1 cellular context compared by ENCODE assay signal in genomic region chr17:58756246-58757161, GRCh38.
TF ChIP-seq lines count a peak whose summit lies in the region.

No MANE protein-coding gene starts in this region.

TF ChIP-seq in H1, 55 proteins besides CTCF, POLR2A, EP300 and RAD21 (continued from another document):
- no peak for TF ChIP-seq TBP (IDR thresholded peaks at IDR 0.05; ENCODE audit: low read depth, low read length)
- no peak for TF ChIP-seq CBX8 (IDR thresholded peaks at IDR 0.05; ENCODE audit: borderline replicate concordance, low read depth, low read length)
- TF ChIP-seq NANOG (IDR thresholded peaks at IDR 0.05; ENCODE audit: insufficient read depth, low read depth, low read length, poor library complexity, severe bottlenecking), result no peak
- TF ChIP-seq CTBP2 (IDR thresholded peaks at IDR 0.05; ENCODE audit: borderline replicate concordance, insufficient read depth, insufficient read length, low read length), result no peak
- no peak for TF ChIP-seq SP1 (IDR thresholded peaks at IDR 0.05; ENCODE audit: low read depth, low read length)
- no peak for TF ChIP-seq FOSL1 (IDR thresholded peaks at IDR 0.05; ENCODE audit: insufficient read depth, low read depth, low read length)
- peak; percentile 42; the same call in 1 of the 2 replicates for TF ChIP-seq RBBP5 (IDR thresholded peaks at IDR 0.05; ENCODE audit: borderline replicate concordance, low read depth, low read length)
- no peak for TF ChIP-seq ATF3 (IDR thresholded peaks at IDR 0.05; ENCODE audit: insufficient read depth, low read depth, low read length)
- TF ChIP-seq ASH2L (IDR thresholded peaks at IDR 0.05; ENCODE audit: low read length), result peak; percentile 71
- TF ChIP-seq RFX5 (IDR thresholded peaks at IDR 0.05; ENCODE audit: borderline replicate concordance, low read depth, low read length), result no peak
- TF ChIP-seq TEAD4 (IDR thresholded peaks at IDR 0.05; ENCODE audit: low read depth, low read length), result no peak
- no peak for TF ChIP-seq KDM4A (IDR thresholded peaks at IDR 0.05; ENCODE audit: low read depth, low read length, severe bottlenecking)
- no peak for TF ChIP-seq YY1 (IDR thresholded peaks at IDR 0.05; ENCODE audit: low read depth, low read length)
- TF ChIP-seq CHD1 (IDR thresholded peaks at IDR 0.05; ENCODE audit: low read depth, low read length), result no peak
- TF ChIP-seq ATF2 (IDR thresholded peaks at IDR 0.05; ENCODE audit: low read length), result no peak
- TF ChIP-seq HDAC6 (IDR thresholded peaks at IDR 0.05; ENCODE audit: low read depth, low read length), result no peak
- TF ChIP-seq EGR1 (IDR thresholded peaks at IDR 0.05; ENCODE audit: borderline replicate concordance, low read depth, low read length), result no peak
- TF ChIP-seq CHD2 (IDR thresholded peaks at IDR 0.05; ENCODE audit: low read length), result no peak
- peak; percentile 37 for TF ChIP-seq EZH2 (IDR thresholded peaks at IDR 0.05; ENCODE audit: low read depth, low read length, severe bottlenecking)
- TF ChIP-seq KDM5A (IDR thresholded peaks at IDR 0.05; ENCODE audit: low read length), result no peak
- TF ChIP-seq POU5F1 (IDR thresholded peaks at IDR 0.05; ENCODE audit: low read depth, low read length), result no peak
- no peak for TF ChIP-seq SIX5 (IDR thresholded peaks at IDR 0.05; ENCODE audit: low read depth, low read length)
- TF ChIP-seq, protein P1, sequence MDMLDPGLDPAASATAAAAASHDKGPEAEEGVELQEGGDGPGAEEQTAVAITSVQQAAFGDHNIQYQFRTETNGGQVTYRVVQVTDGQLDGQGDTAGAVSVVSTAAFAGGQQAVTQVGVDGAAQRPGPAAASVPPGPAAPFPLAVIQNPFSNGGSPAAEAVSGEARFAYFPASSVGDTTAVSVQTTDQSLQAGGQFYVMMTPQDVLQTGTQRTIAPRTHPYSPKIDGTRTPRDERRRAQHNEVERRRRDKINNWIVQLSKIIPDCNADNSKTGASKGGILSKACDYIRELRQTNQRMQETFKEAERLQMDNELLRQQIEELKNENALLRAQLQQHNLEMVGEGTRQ (IDR thresholded peaks at IDR 0.05; ENCODE audit: low read length), result no peak
- no peak for TF ChIP-seq TCF12 (IDR thresholded peaks at IDR 0.05; ENCODE audit: low read depth, low read length)
- no peak for TF ChIP-seq TAF7 (optimal IDR thresholded peaks at IDR 0.05; ENCODE audit: borderline replicate concordance, low read depth, low read length)
- no peak for TF ChIP-seq RNF2 (IDR thresholded peaks at IDR 0.05; ENCODE audit: borderline replicate concordance, low read depth, low read length, missing control alignments, poor library complexity, severe bottlenecking)
- TF ChIP-seq CHD7 (IDR thresholded peaks at IDR 0.05; ENCODE audit: insufficient replicate concordance, low read length), result no peak
- no peak for TF ChIP-seq SRF (IDR thresholded peaks at IDR 0.05; ENCODE audit: low read depth, low read length)
- TF ChIP-seq SP2 (IDR thresholded peaks at IDR 0.05; ENCODE audit: low read length), result no peak
- TF ChIP-seq TAF1 (IDR thresholded peaks at IDR 0.05; ENCODE audit: low read depth, low read length), result no peak
- TF ChIP-seq PHF8 (conservative IDR thresholded peaks at IDR 0.05; ENCODE audit: low read depth, low read length), result no peak
